19 cellular contexts compared by ENCODE assay signal in the genomic region with DNA sequence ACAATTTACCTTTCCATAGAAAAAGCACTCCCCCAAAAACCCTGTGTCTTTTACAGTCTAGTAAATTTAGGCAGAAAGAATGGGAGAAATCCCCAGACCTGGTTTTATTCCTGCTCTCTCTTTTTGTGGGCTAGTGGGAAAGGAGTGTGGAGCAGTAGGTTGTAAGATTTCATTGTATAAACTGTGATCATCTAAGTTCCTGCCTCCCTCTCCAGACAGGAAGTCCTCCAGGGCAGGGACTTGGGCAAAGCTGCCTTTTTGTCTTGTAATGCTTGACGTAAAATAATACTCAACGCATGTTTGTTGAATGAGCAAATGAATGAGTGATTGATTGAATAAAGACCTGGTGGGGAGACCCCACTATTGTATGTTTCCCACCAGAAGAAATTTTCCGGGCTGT. TPM values are rescaled to one million over a fixed set of nuclear protein-coding genes. Genes with fewer than 3 reads are reported as not detected.
DNase-seq lines count a peak whose midpoint lies in the region; ATAC-seq and TF ChIP-seq lines count a peak whose summit lies in the region.
"Had no signal": no experiment of that assay in that cellular context is flagged by ENCODE, and none has a peak within 500 bp of the region (broad histone marks: within the 10 kb centered on the region; RNA-seq: fewer than 3 reads in every experiment).

No MANE protein-coding gene starts in this region.

- no peak for ATAC-seq in CD4-positive, alpha-beta T cell (ENCODE audit: poor library complexity)
- ATAC-seq: A549, GM23338, HCT116 had no signal

- no peak overlapping the region for H3K4me3 Mint-ChIP-seq in dendritic cell treated with granulocyte-macrophage colony-stimulating factor and Interleukin-4, amounts not matched to agents 40 ng/mL and 50 ng/mL, for 4 days
- no peak overlapping the region for H3K4me3 Mint-ChIP-seq in nephron progenitor cell
- no peak overlapping the region for H3K4me3 Mint-ChIP-seq in CD4-positive, alpha-beta T cell
- H3K4me3 Mint-ChIP-seq: CD4-positive, CD25-positive, alpha-beta regulatory T cell; CD8-positive, alpha-beta memory T cell; GM23338; H9 had no signal

- H3K4me1 ChIP-seq in SJCRH30 (peaks cover 21% of the 10 kb centered on the region), A673 (ENCODE audit: insufficient read depth, low read length, poor library complexity, severe bottlenecking) (no peaks in the 10 kb centered on the region)

- H3K27me3 Mint-ChIP-seq in dendritic cell treated with granulocyte-macrophage colony-stimulating factor and Interleukin-4, amounts not matched to agents 40 ng/mL and 50 ng/mL, for 4 days = no peaks in the 10 kb centered on the region
- H3K27me3 Mint-ChIP-seq in nephron progenitor cell (ENCODE audit: low read depth, poor library complexity) = no peaks in the 10 kb centered on the region
- no peaks in the 10 kb centered on the region for H3K27me3 Mint-ChIP-seq in CD4-positive, alpha-beta T cell
- H3K27me3 Mint-ChIP-seq: CD4-positive, CD25-positive, alpha-beta regulatory T cell had no signal

- peaks cover 19% of the 10 kb centered on the region for H3K9me3 Mint-ChIP-seq in dendritic cell treated with granulocyte-macrophage colony-stimulating factor and Interleukin-4, amounts not matched to agents 40 ng/mL and 50 ng/mL, for 4 days
- H3K9me3 Mint-ChIP-seq in nephron progenitor cell = no peaks in the 10 kb centered on the region
- H3K9me3 Mint-ChIP-seq in CD4-positive, alpha-beta T cell = no peaks in the 10 kb centered on the region
- H3K9me3 Mint-ChIP-seq: CD4-positive, CD25-positive, alpha-beta regulatory T cell; GM23338; H9 had no signal

- POLR2A ChIA-PET in CD4-positive, alpha-beta T cell (lab: Charles Lee) = no interaction called here
- POLR2A ChIA-PET in A673 (lab: Charles Lee; ENCODE audit: low non-redundant PET) = no interaction called here

- BruUV-seq in A673 (replicated peaks; lab: Mats Ljungman, UMichigan) = no TSS peak

- intact Hi-C loops in dendritic cell treated with granulocyte-macrophage colony-stimulating factor and Interleukin-4, amounts not matched to agents 40 ng/mL and 50 ng/mL, for 4 days (cut with micrococcal nuclease) = no loop called here
- intact Hi-C loops in CD4-positive, alpha-beta T cell (cut with DNase I, micrococcal nuclease) = no loop called here
- intact Hi-C loops in A673 (cut with micrococcal nuclease; ENCODE audit: unreplicated experiment) = no loop called here

- no peaks in the 10 kb centered on the region for H3K36me3 ChIP-seq in SJCRH30
- no peaks in the 10 kb centered on the region for H3K36me3 ChIP-seq in A673 (ENCODE audit: insufficient read depth, low read length, poor library complexity, severe bottlenecking)

- H3K27ac Mint-ChIP-seq in dendritic cell treated with granulocyte-macrophage colony-stimulating factor and Interleukin-4, amounts not matched to agents 40 ng/mL and 50 ng/mL, for 4 days = peak overlapping the region; percentile 97
- peak overlapping the region; percentile 34 for H3K27ac Mint-ChIP-seq in nephron progenitor cell
- H3K27ac Mint-ChIP-seq in CD4-positive, alpha-beta T cell = no peak overlapping the region
- H3K27ac Mint-ChIP-seq: CD4-positive, CD25-positive, alpha-beta regulatory T cell; CD8-positive, alpha-beta memory T cell; GM23338; H9 had no signal

- peaks cover 87% of the 10 kb centered on the region for H3K4me1 Mint-ChIP-seq in dendritic cell treated with granulocyte-macrophage colony-stimulating factor and Interleukin-4, amounts not matched to agents 40 ng/mL and 50 ng/mL, for 4 days (ENCODE audit: low read depth)
- peaks cover 10% of the 10 kb centered on the region for H3K4me1 Mint-ChIP-seq in nephron progenitor cell
- no peaks in the 10 kb centered on the region for H3K4me1 Mint-ChIP-seq in CD4-positive, alpha-beta T cell (ENCODE audit: low read depth)
- H3K4me1 Mint-ChIP-seq: CD4-positive, CD25-positive, alpha-beta regulatory T cell; CD8-positive, alpha-beta memory T cell had no signal

- H3K9me3 ChIP-seq in SJCRH30 (replicated peaks) = no peaks in the 10 kb centered on the region
- no peaks in the 10 kb centered on the region for H3K9me3 ChIP-seq in CD4-positive, alpha-beta T cell (ENCODE audit: control insufficient read depth, low read length)
- no peaks in the 10 kb centered on the region for H3K9me3 ChIP-seq in A673 (ENCODE audit: low read depth, low read length, poor library complexity, severe bottlenecking)
- H3K9me3 ChIP-seq: A549 had no signal

- TF ChIP-seq CTCF in nephron progenitor cell (IDR thresholded peaks at IDR 0.05) (no peak), A673 (conservative IDR thresholded peaks at IDR 0.05; ENCODE audit: low read depth, low read length) (no peak)
- TF ChIP-seq CTCF in CD4-positive, alpha-beta T cell (IDR thresholded peaks at IDR 0.05) = no peak

- peak; percentile 61 to 77 for DNase-seq in SJCRH30
- DNase-seq in epithelial cell of prostate (ENCODE audit: low read depth, low spot score) = no peak
- DNase-seq in nephron progenitor cell = no peak
- no peak for DNase-seq in CD4-positive, alpha-beta T cell
- DNase-seq in activated CD8-positive, alpha-beta memory T cell treated with anti-CD3 and anti-CD28 coated beads for 24 hours = no peak
- no peak for DNase-seq in A673 (ENCODE audit: low spot score)
- DNase-seq: 8988T; C1 segment of cervical spinal cord; CD4-positive, CD25-positive, alpha-beta regulatory T cell; CD8-positive, alpha-beta memory T cell; DMS 273 treated with DMSO at 0.1 percent for 48 hours; DMS79; EL; GDM1; H9 had no signal

- H3K27ac ChIP-seq in SJCRH30 (peak overlapping the region; percentile 86), epithelial cell of prostate (peak overlapping the region; percentile 61), A673 (ENCODE audit: low read depth, low read length, poor library complexity, severe bottlenecking) (no peak overlapping the region)
- H3K27ac ChIP-seq in CD4-positive, alpha-beta T cell (ENCODE audit: low read depth, low read length) = no peak overlapping the region
- H3K27ac ChIP-seq: A549 had no signal

- H3K27me3 ChIP-seq in SJCRH30 (no peaks in the 10 kb centered on the region), A673 (replicated peaks; ENCODE audit: insufficient read depth, low read depth, low read length, poor library complexity) (no peaks in the 10 kb centered on the region)
- no peaks in the 10 kb centered on the region for H3K27me3 ChIP-seq in CD4-positive, alpha-beta T cell (ENCODE audit: control insufficient read depth, insufficient read depth, low read length)

- H3K4me3 ChIP-seq in SJCRH30 (no peak overlapping the region), A673 (ENCODE audit: low read depth, low read length, poor library complexity, severe bottlenecking) (no peak overlapping the region)
- H3K4me3 ChIP-seq: A549, GM23338 had no signal

- peaks cover 80% of the 10 kb centered on the region for H3K36me3 Mint-ChIP-seq in dendritic cell treated with granulocyte-macrophage colony-stimulating factor and Interleukin-4, amounts not matched to agents 40 ng/mL and 50 ng/mL, for 4 days (ENCODE audit: low read depth)
- H3K36me3 Mint-ChIP-seq in nephron progenitor cell (ENCODE audit: low read depth) = no peaks in the 10 kb centered on the region
- no peaks in the 10 kb centered on the region for H3K36me3 Mint-ChIP-seq in CD4-positive, alpha-beta T cell (ENCODE audit: low read depth)
- H3K36me3 Mint-ChIP-seq: CD4-positive, CD25-positive, alpha-beta regulatory T cell; CD8-positive, alpha-beta memory T cell had no signal

- CTCF ChIA-PET in CD4-positive, alpha-beta T cell (lab: Charles Lee) = no interaction called here
- CTCF ChIA-PET in A673 (lab: Charles Lee) = no interaction called here

RNA-seq across cellular contexts. Expression of a gene that starts 36.4 kb away (rescaled TPM):
- total RNA-seq in SJCRH30 (2014; rRNA removed; shearing (Covaris generic)) = 2.9 and 3.3 TPM in 2 replicates
- total RNA-seq in CD4-positive, alpha-beta T cell = under 1 TPM; 0.27 to 0.28 TPM
- total RNA-seq in A673 (2021) = 1.1 and 1.4 TPM in 2 replicates
- total RNA-seq: CD4-positive, CD25-positive, alpha-beta regulatory T cell had no signal

Comparison
In these comparisons a context has a peak if more than half of its experiments do, and no peak if none do; other contexts are left out.
1. DNase-seq: peak in SJCRH30 (2 of 2); none in epithelial cell of prostate (single experiment), nephron progenitor cell (single experiment), CD4-positive, alpha-beta T cell (0 of 10), activated CD8-positive, alpha-beta memory T cell treated with anti-CD3 and anti-CD28 coated beads for 24 hours (single experiment) and A673 (single experiment).
2. H3K27ac ChIP-seq: peak in SJCRH30 (single experiment) and epithelial cell of prostate (single experiment); none in CD4-positive, alpha-beta T cell (single experiment) and A673 (single experiment).